Comparison of ENCODE assay signal across 17 cellular contexts in genomic region chr3:56844536-56844935, GRCh38. TPM values are rescaled to one million over a fixed set of nuclear protein-coding genes. Genes with fewer than 3 reads are reported as not detected.
DNase-seq lines count a peak whose midpoint lies in the region; ATAC-seq and TF ChIP-seq lines count a peak whose summit lies in the region.
"Had no signal": no experiment of that assay in that cellular context is flagged by ENCODE, and none has a peak within 500 bp of the region (broad histone marks: within the 10 kb centered on the region; RNA-seq: fewer than 3 reads in every experiment).

No MANE protein-coding gene starts in this region.

- H3K4me3 ChIP-seq in RWPE2 (ENCODE audit: severe bottlenecking) (no peak overlapping the region), mesenchymal stem cell (ENCODE audit: insufficient read depth in 1 of 2, low read depth in 1 of 2, low read length in 2 of 2) (no peak overlapping the region), lower leg skin (ENCODE audit: low read depth, poor library complexity, severe bottlenecking) (no peak overlapping the region)
- H3K4me3 ChIP-seq: BLaER1, GM23338 had no signal

- peak overlapping the region; percentile 15 to 30 for H2BK12ac ChIP-seq in mesenchymal stem cell (ENCODE audit: low read length in 2 of 2)

- TF ChIP-seq CTCF in RWPE2 (IDR thresholded peaks at IDR 0.05; ENCODE audit: poor library complexity, severe bottlenecking) (no peak), lower leg skin (IDR thresholded peaks at IDR 0.05) (no peak)

- H3K27ac ChIP-seq in RWPE2 (ENCODE audit: poor library complexity, severe bottlenecking) (peak overlapping the region; percentile 28), mesenchymal stem cell (ENCODE audit: low read length, poor library complexity, severe bottlenecking) (no peak overlapping the region)
- H3K27ac ChIP-seq: 22Rv1, BLaER1, C4-2B had no signal

- H3K4ac ChIP-seq in mesenchymal stem cell (ENCODE audit: low read depth in 1 of 2, low read length in 2 of 2) = no peak overlapping the region

- no peaks in the 10 kb centered on the region for H3K27me3 ChIP-seq in RWPE2 (ENCODE audit: insufficient read depth, poor library complexity, severe bottlenecking)
- no peaks in the 10 kb centered on the region for H3K27me3 ChIP-seq in mesenchymal stem cell (ENCODE audit: control insufficient read depth in 1 of 2, insufficient read depth in 1 of 2, low read length in 2 of 2)
- H3K27me3 ChIP-seq: BLaER1 had no signal

- H3K4me1 ChIP-seq in RWPE2 (ENCODE audit: insufficient read depth, poor library complexity, severe bottlenecking) (peaks cover 18% of the 10 kb centered on the region), mesenchymal stem cell (ENCODE audit: control insufficient read depth, insufficient read depth, low read depth, low read length) (peaks cover 2% of the 10 kb centered on the region)
- H3K4me1 ChIP-seq: Caco-2 had no signal

- H2AFZ ChIP-seq in mesenchymal stem cell (ENCODE audit: low read depth, low read length) = no peak overlapping the region
- H2AFZ ChIP-seq: GM23338 had no signal

- H3K36me3 ChIP-seq in RWPE2 (ENCODE audit: low read depth) = no peaks in the 10 kb centered on the region
- H3K36me3 ChIP-seq in mesenchymal stem cell (ENCODE audit: control insufficient read depth in 1 of 2, insufficient read depth in 2 of 2, low read depth in 1 of 2, low read length in 2 of 2) = no peaks in the 10 kb centered on the region
- H3K36me3 ChIP-seq: BLaER1 had no signal

- H3K79me1 ChIP-seq in mesenchymal stem cell (replicated peaks; ENCODE audit: low read length, poor library complexity, severe bottlenecking) = no peaks in the 10 kb centered on the region

- H2BK15ac ChIP-seq in mesenchymal stem cell (ENCODE audit: low read depth, poor library complexity, severe bottlenecking) = no peak overlapping the region

- H2BK5ac ChIP-seq in mesenchymal stem cell (ENCODE audit: low read depth, low read length, poor library complexity, severe bottlenecking) = no peak overlapping the region

- H3K9ac ChIP-seq in mesenchymal stem cell (ENCODE audit: low read length) = no peak overlapping the region
- H3K9ac ChIP-seq: BLaER1 had no signal

- no peak overlapping the region for H3K4me2 ChIP-seq in mesenchymal stem cell (ENCODE audit: low read length, poor library complexity, severe bottlenecking)
- H3K4me2 ChIP-seq: BLaER1, GM23338 had no signal

- no peak overlapping the region for H2AK5ac ChIP-seq in mesenchymal stem cell (ENCODE audit: low read length, severe bottlenecking)

- peak overlapping the region in 1 of 2 experiments; percentile 48 for H3K18ac ChIP-seq in mesenchymal stem cell (ENCODE audit: low read depth in 1 of 2, low read length in 2 of 2)

- H3K23ac ChIP-seq in mesenchymal stem cell (ENCODE audit: low read length in 2 of 2) = no peak overlapping the region

- TF ChIP-seq POLR2A in lower leg skin (IDR thresholded peaks at IDR 0.05) = no peak

- ATAC-seq in RWPE2 (ENCODE audit: low read depth) = no peak
- ATAC-seq: CD8-positive, alpha-beta T cell; GM23338; HCT116 had no signal

- DNase-seq in DMS 273 (lab: John Stamatoyannopoulos, UW; ENCODE audit: unreplicated experiment) (peak; percentile 34), DMS 273 treated with DMSO at 0.1 percent for 48 hours (lab: John Stamatoyannopoulos, UW) (no peak), RWPE2 (ENCODE audit: low spot score) (no peak), mesenchymal stem cell (no peak), lower leg skin (ENCODE audit: low spot score in 2 of 2) (no peak)
- no peak for DNase-seq in activated CD4-positive, alpha-beta T cell treated with anti-CD3 and anti-CD28 coated beads, Interleukin-2, amount 50 U/mL, for 48 hours
- DNase-seq: Caco-2; CD4-positive, CD25-positive, alpha-beta regulatory T cell; CD8-positive, alpha-beta T cell; DMS153; DND-41; H9 had no signal

- H4K8ac ChIP-seq in mesenchymal stem cell (ENCODE audit: low read length) = peak overlapping the region; percentile 21

- no peak overlapping the region for H4K91ac ChIP-seq in mesenchymal stem cell (ENCODE audit: low read length)

- H3K9me3 ChIP-seq in RWPE2 (ENCODE audit: severe bottlenecking) (no peaks in the 10 kb centered on the region), mesenchymal stem cell (ENCODE audit: control insufficient read depth, low read length) (no peaks in the 10 kb centered on the region)
- H3K9me3 ChIP-seq: Caco-2 had no signal

- no peak overlapping the region for H3K14ac ChIP-seq in mesenchymal stem cell (ENCODE audit: low read length in 2 of 2)

- intact Hi-C loops in lower leg skin (cut with DNase I; ENCODE audit: low total_unique reads) = no loop called here

- H2BK120ac ChIP-seq in mesenchymal stem cell (ENCODE audit: low read depth, low read length) = no peak overlapping the region

RNA-seq across cellular contexts. Expression of gene ARHGEF3, which starts 42.8 kb away (rescaled TPM):
- polyA plus RNA-seq in mesenchymal stem cell (2013, experiment 1 of 2) = 15.6 TPM
- 14.8 TPM for polyA plus RNA-seq in mesenchymal stem cell (2013, experiment 2 of 2)
- total RNA-seq in lower leg skin = 10 to 100 TPM; 13.3 to 28.5 (median 19.1) TPM
